Comparison of ENCODE assay signal across 8 cellular contexts in genomic region chr3:67357610-67358458, GRCh38.
DNase-seq lines count a peak whose midpoint lies in the region; ATAC-seq and TF ChIP-seq lines count a peak whose summit lies in the region.

No MANE protein-coding gene starts in this region.

- H3K27me3 ChIP-seq in BJ (ENCODE audit: control insufficient read depth, insufficient read depth, low read length): no peaks in the 10 kb centered on the region

- in situ Hi-C loops in SK-MEL-5 (cut with HindIII; ENCODE audit: low pct_unique_long_range_greater_than_20kb, low sequenced_read_pairs): no loop called here

- ATAC-seq in GM19023 (IDR thresholded peaks at IDR 0.05; ENCODE audit: unreplicated experiment) (peak; percentile 64), HG03520 (IDR thresholded peaks at IDR 0.05; ENCODE audit: unreplicated experiment) (peak; percentile 65), GM21786 (IDR thresholded peaks at IDR 0.05; ENCODE audit: unreplicated experiment) (no peak)

- peak; percentile 44 for TF ChIP-seq CTCF in BJ (IDR thresholded peaks at IDR 0.05; ENCODE audit: insufficient read depth, low read depth, low read length)

- H3K4me3 ChIP-seq in BJ (ENCODE audit: low read depth, low read length): no peak overlapping the region

- CTCF ChIA-PET in BJ (lab: Yijun Ruan, JAX): interaction anchor here (0.6 to 1.7 kb wide), 7 partner anchors 9 to 898 kb away, joined by 3 to 5 read pairs (median 3); no protein-coding TSS in a partner anchor

- DNase-seq in BJ (ENCODE audit: low read depth): no peak
- peak; percentile 84 for DNase-seq in SK-MEL-5 (ENCODE audit: low read depth, low spot score)
- DNase-seq in kidney tubule cell (ENCODE audit: low spot score): peak; percentile 56
- no peak for DNase-seq in nucleus accumbens (lab: John Stamatoyannopoulos, UW)
- no peak for DNase-seq in DMS79 (lab: John Stamatoyannopoulos, UW)

- POLR2A ChIA-PET in BJ (lab: Charles Lee): interaction anchor here (0.5 kb wide), 1 partner anchor 21 kb away, joined by 3 read pairs; no protein-coding TSS in a partner anchor

- no peaks in the 10 kb centered on the region for H3K36me3 ChIP-seq in BJ (ENCODE audit: control insufficient read depth, insufficient read depth, low read length)

Comparison
In these comparisons a context has a peak if more than half of its experiments do, and no peak if none do; other contexts are left out.
1. DNase-seq: peak in SK-MEL-5 (single experiment) and kidney tubule cell (single experiment); none in BJ (single experiment), nucleus accumbens (0 of 56) and DMS79 (single experiment).